ENCODE assay signal across 8 cellular contexts in the genomic region with DNA sequence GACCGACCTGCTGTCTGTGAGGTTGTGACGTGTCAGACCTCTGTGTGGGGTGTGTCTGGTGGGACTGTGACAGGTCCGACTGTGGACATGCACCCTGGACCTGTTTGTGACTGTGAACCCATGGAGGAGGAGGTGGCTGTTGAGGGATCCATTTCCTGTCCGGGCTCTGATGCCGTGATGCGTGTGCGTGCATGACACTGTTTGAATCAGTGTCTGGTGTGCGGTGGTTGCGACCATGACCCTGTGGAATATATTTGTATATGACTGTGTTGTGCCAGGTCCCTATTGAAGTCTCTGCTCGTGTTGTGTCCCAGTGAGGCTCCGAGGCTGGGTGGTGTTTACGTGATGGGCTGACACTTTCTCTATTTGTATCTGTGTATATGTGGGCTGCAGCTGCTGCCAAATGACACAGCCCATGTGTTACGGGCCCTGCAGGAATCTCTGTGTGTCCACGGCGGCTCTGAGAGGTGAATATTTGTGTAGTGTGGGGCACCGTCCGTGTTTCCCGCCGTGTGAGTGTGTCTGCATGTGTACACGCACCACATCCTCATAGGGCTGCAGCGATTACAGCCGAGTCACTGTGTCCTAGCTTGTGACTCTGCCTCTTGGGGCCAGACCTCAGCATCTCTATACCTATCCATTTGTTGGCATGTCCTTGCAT. TPM values are rescaled to one million over a fixed set of nuclear protein-coding genes. Genes with fewer than 3 reads are reported as not detected.
DNase-seq lines count a peak whose midpoint lies in the region; ATAC-seq, FAIRE-seq and TF ChIP-seq lines count a peak whose summit lies in the region.

No MANE protein-coding gene starts in this region.

- H3K9me3 Mint-ChIP-seq in activated CD4-positive, alpha-beta memory T cell treated with anti-CD3 and anti-CD28 coated beads, Interleukin-2, amount 10 ng/mL, durations not matched to agents 7 days and 5 days: no peaks in the 10 kb centered on the region

- peak overlapping the region; percentile 95 for H3K27ac Mint-ChIP-seq in activated CD4-positive, alpha-beta memory T cell treated with anti-CD3 and anti-CD28 coated beads, Interleukin-2, amount 10 ng/mL, durations not matched to agents 7 days and 5 days

- H3K9ac ChIP-seq in kidney (ENCODE audit: low read length in 2 of 2): peak overlapping the region in 1 of 2 donors; percentile 65
- H3K9ac ChIP-seq in subcutaneous abdominal adipose tissue (ENCODE audit: low read length in 5 of 5): peak overlapping the region in 2 of 5 donors; percentile 31 to 46

- ATAC-seq in HG02759 (IDR thresholded peaks at IDR 0.05; ENCODE audit: unreplicated experiment): peak; percentile 3

- CTCF ChIA-PET in activated CD4-positive, alpha-beta memory T cell treated with anti-CD3 and anti-CD28 coated beads, Interleukin-2, amount 10 ng/mL, durations not matched to agents 7 days and 5 days (lab: Charles Lee): interaction anchor here (1.0 to 3.2 kb wide), 7 partner anchors 11 to 103 kb away, joined by 3 to 27 read pairs (median 4); a partner anchor contains a TSS

- peaks cover 32 to 48% of the 10 kb centered on the region in 2 donors for H3K4me1 ChIP-seq in kidney (ENCODE audit: control insufficient read depth in 1 of 2, insufficient read depth in 1 of 2, low read depth in 1 of 2, low read length in 2 of 2)
- peaks cover 20 to 65% (median 54%) of the 10 kb centered on the region in 5 donors for H3K4me1 ChIP-seq in subcutaneous abdominal adipose tissue (ENCODE audit: control insufficient read depth in 5 of 5, insufficient read depth in 5 of 5, low read length in 5 of 5)

- intact Hi-C loops in kidney (cut with DNase I): no loop called here

- peaks cover 55% of the 10 kb centered on the region for H3K36me3 Mint-ChIP-seq in activated CD4-positive, alpha-beta memory T cell treated with anti-CD3 and anti-CD28 coated beads, Interleukin-2, amount 10 ng/mL, durations not matched to agents 7 days and 5 days (ENCODE audit: low read depth)

- H3K27ac ChIP-seq in kidney (ENCODE audit: low read depth in 2 of 2, low read length in 2 of 2): peak overlapping the region; percentile 32 to 67
- peak overlapping the region; percentile 74 for H3K27ac ChIP-seq in subcutaneous abdominal adipose tissue (ENCODE audit: low read depth, low read length)

- H3K4me3 Mint-ChIP-seq in activated CD4-positive, alpha-beta memory T cell treated with anti-CD3 and anti-CD28 coated beads, Interleukin-2, amount 10 ng/mL, durations not matched to agents 7 days and 5 days: peak overlapping the region; percentile 68

- peaks cover 69% of the 10 kb centered on the region for H3K4me1 Mint-ChIP-seq in activated CD4-positive, alpha-beta memory T cell treated with anti-CD3 and anti-CD28 coated beads, Interleukin-2, amount 10 ng/mL, durations not matched to agents 7 days and 5 days

- DNase-seq in GM12864 (ENCODE audit: low read depth) (no peak), kidney (no peak), kidney glomerular epithelial cell (lab: John Stamatoyannopoulos, UW) (no peak), NCI-H1092 treated with DMSO at 0.1 percent for 48 hours (lab: John Stamatoyannopoulos, UW) (no peak), NCI-H1105 treated with DMSO at 0.1 percent for 48 hours (lab: John Stamatoyannopoulos, UW) (no peak)
- DNase-seq in activated CD4-positive, alpha-beta memory T cell treated with anti-CD3 and anti-CD28 coated beads, Interleukin-2, amount 10 ng/mL, durations not matched to agents 7 days and 5 days: peak; percentile 69

- POLR2A ChIA-PET in activated CD4-positive, alpha-beta memory T cell treated with anti-CD3 and anti-CD28 coated beads, Interleukin-2, amount 10 ng/mL, durations not matched to agents 7 days and 5 days (lab: Charles Lee): interaction anchor here (1.0 to 7.7 kb wide), 14 partner anchors 8 to 112 kb away, joined by 3 to 65 read pairs (median 10); a partner anchor contains a TSS

- H3K9me3 ChIP-seq in kidney (ENCODE audit: control insufficient read depth in 1 of 2, low read length in 2 of 2) (no peaks in the 10 kb centered on the region), subcutaneous abdominal adipose tissue (ENCODE audit: control insufficient read depth in 5 of 5, low read length in 5 of 5) (no peaks in the 10 kb centered on the region)

- no peaks in the 10 kb centered on the region for H3K27me3 Mint-ChIP-seq in activated CD4-positive, alpha-beta memory T cell treated with anti-CD3 and anti-CD28 coated beads, Interleukin-2, amount 10 ng/mL, durations not matched to agents 7 days and 5 days

- TF ChIP-seq CTCF in GM12864 (IDR thresholded peaks at IDR 0.05; ENCODE audit: low read depth, low read length, missing control alignments) (no peak), kidney (IDR thresholded peaks at IDR 0.05; ENCODE audit: borderline replicate concordance, extremely low read depth, insufficient read depth) (no peak)

- H3K27me3 ChIP-seq in subcutaneous abdominal adipose tissue (ENCODE audit: control insufficient read depth in 5 of 5, insufficient read depth in 4 of 5, low read length in 5 of 5): peaks cover 6 to 20% (median 9%) of the 10 kb centered on the region in 5 donors

- H3K36me3 ChIP-seq in kidney (ENCODE audit: control insufficient read depth in 1 of 2, insufficient read depth in 2 of 2, low read length in 2 of 2): no peaks in the 10 kb centered on the region
- H3K36me3 ChIP-seq in subcutaneous abdominal adipose tissue (ENCODE audit: control insufficient read depth in 5 of 5, insufficient read depth in 5 of 5, low read length in 5 of 5): peaks cover 0 to 36% (median 17%) of the 10 kb centered on the region in 5 donors

- no peak for FAIRE-seq in kidney (lab: Jason Lieb, UNC)

- peak overlapping the region; percentile 50 for H3K4me3 ChIP-seq in GM12864 (ENCODE audit: low read depth, low read length)
- peak overlapping the region in 1 of 2 donors; percentile 33 for H3K4me3 ChIP-seq in kidney (ENCODE audit: low read length in 2 of 2)
- peak overlapping the region; percentile 25 to 57 (median 41) for H3K4me3 ChIP-seq in subcutaneous abdominal adipose tissue (ENCODE audit: low read depth in 1 of 5, low read length in 5 of 5)

RNA-seq across cellular contexts. Expression of a gene that starts 18.3 kb away (rescaled TPM):
- total RNA-seq in activated CD4-positive, alpha-beta memory T cell treated with anti-CD3 and anti-CD28 coated beads, Interleukin-2, amount 10 ng/mL, durations not matched to agents 7 days and 5 days: 10 to 100 TPM; 43.0 to 43.4 TPM
- 28.1 TPM for total RNA-seq in kidney
- 9.8 TPM for polyA plus RNA-seq in kidney (ENCODE audit: insufficient read depth, low read depth, low replicate concordance)

RNA-seq across cellular contexts. Expression of a gene that starts 25.4 kb away (rescaled TPM):
- 100 to 1,000 TPM; 236 to 247 TPM for total RNA-seq in activated CD4-positive, alpha-beta memory T cell treated with anti-CD3 and anti-CD28 coated beads, Interleukin-2, amount 10 ng/mL, durations not matched to agents 7 days and 5 days
- total RNA-seq in kidney: 48.0 TPM
- 19.1 TPM for polyA plus RNA-seq in kidney (ENCODE audit: insufficient read depth, low read depth, low replicate concordance)

RNA-seq across cellular contexts. Expression of a gene that starts 35.7 kb away (rescaled TPM):
- 10 to 100 TPM; 10.8 to 11.2 TPM for total RNA-seq in activated CD4-positive, alpha-beta memory T cell treated with anti-CD3 and anti-CD28 coated beads, Interleukin-2, amount 10 ng/mL, durations not matched to agents 7 days and 5 days
- total RNA-seq in kidney: 12.6 TPM
- polyA plus RNA-seq in kidney (ENCODE audit: insufficient read depth, low read depth, low replicate concordance): 15.7 TPM

RNA-seq across cellular contexts. Expression of a gene that starts 48.0 kb away (rescaled TPM):
- 1 to 10 TPM; 8.0 to 9.6 TPM for total RNA-seq in activated CD4-positive, alpha-beta memory T cell treated with anti-CD3 and anti-CD28 coated beads, Interleukin-2, amount 10 ng/mL, durations not matched to agents 7 days and 5 days
- 9.5 TPM for total RNA-seq in kidney
- 24.3 TPM for polyA plus RNA-seq in kidney (ENCODE audit: insufficient read depth, low read depth, low replicate concordance)
